Comparison of ENCODE assay signal across 15 cellular contexts in the genomic region with DNA sequence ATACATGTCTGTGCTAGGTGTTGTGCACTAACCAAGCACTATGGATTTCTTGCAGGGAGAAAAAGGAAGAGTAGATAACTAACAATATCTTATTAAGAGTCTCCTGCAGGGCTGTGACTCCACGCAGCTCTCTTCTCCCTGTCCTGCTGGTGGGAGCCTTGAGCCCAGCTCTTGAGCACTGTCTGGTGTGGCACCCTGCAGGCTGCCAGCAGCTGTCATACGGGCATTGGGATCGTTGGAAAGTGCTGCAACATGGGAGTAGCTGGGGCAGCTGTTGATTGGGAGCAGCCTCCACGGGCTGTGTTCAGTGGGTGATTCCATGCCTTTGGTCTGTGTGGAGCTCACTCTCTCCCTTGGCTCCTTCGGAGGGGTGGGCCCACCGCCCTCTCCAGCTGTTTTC.
"Had no signal": no experiment of that assay in that cellular context is flagged by ENCODE, and none has a peak within 500 bp of the region (broad histone marks: within the 10 kb centered on the region; RNA-seq: fewer than 3 reads in every experiment).

No MANE protein-coding gene starts in this region.

- H3K27ac ChIP-seq: VCaP had no signal

- H3K27me3 ChIP-seq: tibial nerve had no signal

- H3K9me3 ChIP-seq: tibial nerve had no signal

- FAIRE-seq: colon, endothelial cell of umbilical vein had no signal

- H3K4me3 ChIP-seq: tibial nerve had no signal

- DNase-seq: activated CD4-positive, alpha-beta memory T cell treated with anti-CD3 and anti-CD28 coated beads for 36 hours; activated gamma-delta T cell; activated naive CD8-positive, alpha-beta T cell treated with anti-CD3 and anti-CD28 coated beads for 36 hours; activated T-cell treated with anti-CD3 and anti-CD28 coated beads, Interleukin-2, amount 50 U/mL, for 48 hours; foreskin melanocyte; head of caudate nucleus; posterior cingulate gyrus; stimulated activated CD4-positive, alpha-beta T cell treated with anti-CD3 and anti-CD28 coated beads, Interleukin-1b, Interleukin-23, amount 100 ng/mL, for 48 hours; T-cell; T1000 had no signal

- ATAC-seq: stimulated activated memory B cell treated with anti-CD40 and anti-IgM and Interleukin-4, amounts not matched to agents 10 μg/mL and 1 μg/mL and 100 μg/mL, for 72 hours; T-cell had no signal
